ENCODE assay signal across 8 cellular contexts in the genomic region with DNA sequence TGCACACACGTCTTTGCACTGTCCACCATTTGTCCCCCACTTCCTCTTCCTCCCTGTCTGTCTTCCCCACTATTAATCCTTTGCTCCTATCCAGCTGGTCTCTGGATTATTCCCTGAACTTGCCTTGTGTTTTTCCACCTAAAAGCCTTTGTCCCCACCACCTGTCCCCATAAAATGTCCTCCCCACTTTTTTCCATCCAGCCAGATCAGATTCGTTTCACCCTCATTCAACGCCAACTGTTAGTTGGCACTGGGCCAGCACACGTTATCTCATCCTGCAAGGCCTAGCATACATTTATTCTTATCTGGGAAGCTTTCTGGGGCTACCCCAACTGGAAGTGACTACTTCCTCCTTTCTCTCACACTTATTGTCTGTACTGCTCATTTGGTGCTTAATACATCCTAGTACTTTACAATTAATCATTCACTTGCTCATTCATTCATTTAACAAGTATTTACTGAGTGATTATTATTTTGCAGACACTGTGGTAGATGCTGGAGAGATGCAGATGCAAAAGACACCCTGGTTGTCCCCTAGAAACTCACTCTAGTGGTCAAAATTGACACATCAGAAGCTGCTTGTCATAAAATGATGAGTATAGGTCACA.
DNase-seq lines count a peak whose midpoint lies in the region; ATAC-seq and TF ChIP-seq lines count a peak whose summit lies in the region.

No MANE protein-coding gene starts in this region.

- H3K36me3 Mint-ChIP-seq in CD4-positive, alpha-beta memory T cell, result no peaks in the 10 kb centered on the region
- H3K36me3 Mint-ChIP-seq in CD14-positive monocyte, result no peaks in the 10 kb centered on the region

- POLR2A ChIA-PET in CD4-positive, alpha-beta memory T cell (lab: Charles Lee; ENCODE audit: partially characterized antibody), result no interaction called here

- ATAC-seq in GM19324 (IDR thresholded peaks at IDR 0.05; ENCODE audit: low FRiP score, unreplicated experiment) (peak; percentile 46), HG03354 (IDR thresholded peaks at IDR 0.05; ENCODE audit: poor library complexity, severe bottlenecking, unreplicated experiment) (peak; percentile 76)
- no peak for ATAC-seq in activated CD4-positive, CD25-positive, alpha-beta regulatory T cell treated with anti-CD3 and anti-CD28 coated beads, Interleukin-2, amount 50 U/mL, for 24 hours

- no peak overlapping the region for H3K23ac ChIP-seq in mesenchymal stem cell (ENCODE audit: low read length in 2 of 2)

- no peak overlapping the region for H3K4me3 ChIP-seq in mesenchymal stem cell (ENCODE audit: insufficient read depth in 1 of 2, low read depth in 1 of 2, low read length in 2 of 2)
- no peak overlapping the region for H3K4me3 ChIP-seq in CD4-positive, alpha-beta memory T cell (ENCODE audit: low read length in 2 of 2)

- no peak overlapping the region for H2AFZ ChIP-seq in mesenchymal stem cell (ENCODE audit: low read depth, low read length)

- no peak overlapping the region for H2BK5ac ChIP-seq in mesenchymal stem cell (ENCODE audit: low read depth, low read length, poor library complexity, severe bottlenecking)

- no peak overlapping the region for H3K4me2 ChIP-seq in mesenchymal stem cell (ENCODE audit: low read length, poor library complexity, severe bottlenecking)

- no peak overlapping the region for H3K27ac Mint-ChIP-seq in CD4-positive, alpha-beta memory T cell
- H3K27ac Mint-ChIP-seq in CD14-positive monocyte, result peak overlapping the region in 1 of 7 donors; percentile 34

- peaks cover 0 to 8% (median 3%) of the 10 kb centered on the region in 8 donors for H3K9me3 Mint-ChIP-seq in CD4-positive, alpha-beta memory T cell
- H3K9me3 Mint-ChIP-seq in CD14-positive monocyte, result peaks cover 4 to 15% (median 6%) of the 10 kb centered on the region in 7 donors

- no peak overlapping the region for H3K27ac ChIP-seq in mesenchymal stem cell (ENCODE audit: low read length, poor library complexity, severe bottlenecking)
- no peak overlapping the region for H3K27ac ChIP-seq in CD4-positive, alpha-beta memory T cell (ENCODE audit: low read depth, low read length)

- peaks cover 10 to 17% of the 10 kb centered on the region in 2 donors for H3K27me3 Mint-ChIP-seq in CD4-positive, alpha-beta memory T cell
- peaks cover 3 to 9% (median 4%) of the 10 kb centered on the region in 3 donors for H3K27me3 Mint-ChIP-seq in CD14-positive monocyte (ENCODE audit: low read depth in 3 of 3)

- DNase-seq in NCI-H524 treated with DMSO at 0.1 percent for 48 hours (lab: John Stamatoyannopoulos, UW) (peak; percentile 84), mesenchymal stem cell (no peak), CD14-positive monocyte (ENCODE audit: low spot score) (no peak)
- no peak for DNase-seq in CD4-positive, alpha-beta memory T cell
- DNase-seq in stimulated activated CD4-positive, alpha-beta T cell treated with anti-CD3 and anti-CD28 coated beads, Interleukin-4, amount 100 ng/mL, for 1 hour, result no peak

- H2BK120ac ChIP-seq in mesenchymal stem cell (ENCODE audit: low read depth, low read length), result no peak overlapping the region

- TF ChIP-seq CTCF in CD14-positive monocyte (IDR thresholded peaks at IDR 0.05), result no peak

- no peak overlapping the region for H3K14ac ChIP-seq in mesenchymal stem cell (ENCODE audit: low read length in 2 of 2)

- peaks cover 2% of the 10 kb centered on the region for H3K4me1 ChIP-seq in mesenchymal stem cell (ENCODE audit: control insufficient read depth, insufficient read depth, low read depth, low read length)
- no peaks in the 10 kb centered on the region for H3K4me1 ChIP-seq in CD4-positive, alpha-beta memory T cell (ENCODE audit: insufficient read depth, low read length)

- H3K27me3 ChIP-seq in mesenchymal stem cell (ENCODE audit: control insufficient read depth in 1 of 2, insufficient read depth in 1 of 2, low read length in 2 of 2), result peaks cover 0 to 48% of the 10 kb centered on the region in 2 experiments
- no peaks in the 10 kb centered on the region for H3K27me3 ChIP-seq in CD4-positive, alpha-beta memory T cell (ENCODE audit: insufficient read depth, low read length)

- WGBS in mesenchymal stem cell, result 76% methylated on average over 4 of the region's 4 CpGs

- no peaks in the 10 kb centered on the region for H3K36me3 ChIP-seq in mesenchymal stem cell (ENCODE audit: control insufficient read depth in 1 of 2, insufficient read depth in 2 of 2, low read depth in 1 of 2, low read length in 2 of 2)
- H3K36me3 ChIP-seq in CD4-positive, alpha-beta memory T cell (ENCODE audit: insufficient read depth, low read length), result no peaks in the 10 kb centered on the region

- no peak overlapping the region for H3K4me3 Mint-ChIP-seq in CD4-positive, alpha-beta memory T cell
- peak overlapping the region in 1 of 2 donors; percentile 6 for H3K4me3 Mint-ChIP-seq in CD14-positive monocyte

- H2AK5ac ChIP-seq in mesenchymal stem cell (ENCODE audit: low read length, severe bottlenecking), result peak overlapping the region; percentile 22

- H2BK12ac ChIP-seq in mesenchymal stem cell (ENCODE audit: low read length in 2 of 2), result no peak overlapping the region

- no peaks in the 10 kb centered on the region for H3K4me1 Mint-ChIP-seq in CD4-positive, alpha-beta memory T cell
- H3K4me1 Mint-ChIP-seq in CD14-positive monocyte, result no peaks in the 10 kb centered on the region

- no peak overlapping the region for H2BK15ac ChIP-seq in mesenchymal stem cell (ENCODE audit: low read depth, poor library complexity, severe bottlenecking)

- no peak overlapping the region for H4K91ac ChIP-seq in mesenchymal stem cell (ENCODE audit: low read length)

- no peak overlapping the region for H3K18ac ChIP-seq in mesenchymal stem cell (ENCODE audit: low read depth in 1 of 2, low read length in 2 of 2)

- H3K79me1 ChIP-seq in mesenchymal stem cell (replicated peaks; ENCODE audit: low read length, poor library complexity, severe bottlenecking), result no peaks in the 10 kb centered on the region

- peaks cover 11% of the 10 kb centered on the region for H3K9me3 ChIP-seq in mesenchymal stem cell (ENCODE audit: control insufficient read depth, low read length)
- H3K9me3 ChIP-seq in CD4-positive, alpha-beta memory T cell (ENCODE audit: control insufficient read depth in 1 of 2, low read length in 2 of 2), result no peaks in the 10 kb centered on the region

- intact Hi-C loops in CD4-positive, alpha-beta memory T cell (cut with micrococcal nuclease), result no loop called here
- intact Hi-C loops in CD14-positive monocyte (cut with micrococcal nuclease), result no loop called here

- no peak overlapping the region for H4K8ac ChIP-seq in mesenchymal stem cell (ENCODE audit: low read length)

- H3K4ac ChIP-seq in mesenchymal stem cell (ENCODE audit: low read depth in 1 of 2, low read length in 2 of 2), result no peak overlapping the region

- no peak overlapping the region for H3K9ac ChIP-seq in mesenchymal stem cell (ENCODE audit: low read length)

- CTCF ChIA-PET in CD4-positive, alpha-beta memory T cell (lab: Charles Lee; ENCODE audit: partially characterized antibody), result no interaction called here

Comparison
In these comparisons a context has a peak if more than half of its experiments do, and no peak if none do; other contexts are left out.
1. ATAC-seq: peak in GM19324 (single experiment) and HG03354 (single experiment); none in activated CD4-positive, CD25-positive, alpha-beta regulatory T cell treated with anti-CD3 and anti-CD28 coated beads, Interleukin-2, amount 50 U/mL, for 24 hours (0 of 2).